Comparison of ENCODE assay signal across 11 cellular contexts in genomic region chr15:31335991-31336942, GRCh38. TPM values are rescaled to one million over a fixed set of nuclear protein-coding genes. Genes with fewer than 3 reads are reported as not detected.
A peak's percentile ranks its signal among the peaks of the same experiment; 100 is the strongest.
DNase-seq lines count a peak whose midpoint lies in the region; ATAC-seq and TF ChIP-seq lines count a peak whose summit lies in the region.
"Had no signal": no experiment of that assay in that cellular context is flagged by ENCODE, and none has a peak within 500 bp of the region (broad histone marks: within the 10 kb centered on the region; RNA-seq: fewer than 3 reads in every experiment).

No MANE protein-coding gene starts in this region.

- WGBS in right lobe of liver (ENCODE audit: insufficient coverage, low coverage, low lambda C conversion rate, missing lambda C conversion rate) = 41% methylated on average over 7 of the region's 13 CpGs
- WGBS in testis, 2 donors = 82% methylated on average over 9 to 13 of the region's 13 CpGs

- H3K4me1 ChIP-seq in right lobe of liver (peaks cover 0 to 86% (median 40%) of the 10 kb centered on the region in 4 donors), testis (peaks cover 89% of the 10 kb centered on the region)

- TF ChIP-seq POLR2A in right lobe of liver (IDR thresholded peaks at IDR 0.05) (no peak), testis (IDR thresholded peaks at IDR 0.05) (no peak)

- peak overlapping the region; percentile 80 for H3K27ac Mint-ChIP-seq in activated CD4-positive, alpha-beta T cell treated with anti-CD3 and anti-CD28 coated beads, Interleukin-2, amount 10 ng/mL, durations not matched to agents 7 days and 5 days
- peak overlapping the region; percentile 79 for H3K27ac Mint-ChIP-seq in activated naive CD8-positive, alpha-beta T cell treated with anti-CD3 and anti-CD28 coated beads for 36 hours
- H3K27ac Mint-ChIP-seq: WTC11 had no signal

- H3K27me3 ChIP-seq in right lobe of liver (no peaks in the 10 kb centered on the region), testis (no peaks in the 10 kb centered on the region)
- H3K27me3 ChIP-seq: tibial artery had no signal

- no peaks in the 10 kb centered on the region for H3K9me3 ChIP-seq in right lobe of liver
- no peaks in the 10 kb centered on the region for H3K9me3 ChIP-seq in testis
- H3K9me3 ChIP-seq: tibial artery had no signal

- peaks cover 51% of the 10 kb centered on the region for H3K36me3 Mint-ChIP-seq in activated CD4-positive, alpha-beta T cell treated with anti-CD3 and anti-CD28 coated beads, Interleukin-2, amount 10 ng/mL, durations not matched to agents 7 days and 5 days (ENCODE audit: low read depth)
- peaks cover 11% of the 10 kb centered on the region for H3K36me3 Mint-ChIP-seq in activated naive CD8-positive, alpha-beta T cell treated with anti-CD3 and anti-CD28 coated beads for 36 hours
- H3K36me3 Mint-ChIP-seq: WTC11 had no signal

- intact Hi-C loops in right lobe of liver (cut with DNase I) (no loop called here), testis (cut with DNase I; ENCODE audit: low total_unique reads) (no loop called here)

- peak; percentile 56 to 69 (median 68) for ATAC-seq in right lobe of liver
- ATAC-seq: WTC11 had no signal

- peaks cover 96% of the 10 kb centered on the region for H3K4me1 Mint-ChIP-seq in activated CD4-positive, alpha-beta T cell treated with anti-CD3 and anti-CD28 coated beads, Interleukin-2, amount 10 ng/mL, durations not matched to agents 7 days and 5 days
- peaks cover 95% of the 10 kb centered on the region for H3K4me1 Mint-ChIP-seq in activated naive CD8-positive, alpha-beta T cell treated with anti-CD3 and anti-CD28 coated beads for 36 hours

- DNase-seq in activated CD4-positive, alpha-beta T cell treated with anti-CD3 and anti-CD28 coated beads, Interleukin-2, amount 10 ng/mL, durations not matched to agents 7 days and 5 days = no peak
- no peak for DNase-seq in activated CD4-positive, alpha-beta T cell treated with anti-CD3 and anti-CD28 coated beads for 4 hours
- no peak for DNase-seq in activated naive CD8-positive, alpha-beta T cell treated with anti-CD3 and anti-CD28 coated beads for 36 hours
- DNase-seq in right lobe of liver (peak in 2 of 3 donors; percentile 89 to 94), testis (no peak), NCI-H526 (lab: John Stamatoyannopoulos, UW) (no peak), activated gamma-delta T cell treated with Interleukin-2 at 50 U/mL for 16 hours (no peak), GF-D8 (lab: John Stamatoyannopoulos, UW) (no peak)
- DNase-seq: KG1 had no signal

- peak overlapping the region in 2 of 3 donors; percentile 64 to 85 for H3K27ac ChIP-seq in right lobe of liver
- peak overlapping the region; percentile 41 to 70 for H3K27ac ChIP-seq in testis

- no peak overlapping the region for H3K4me3 Mint-ChIP-seq in activated CD4-positive, alpha-beta T cell treated with anti-CD3 and anti-CD28 coated beads, Interleukin-2, amount 10 ng/mL, durations not matched to agents 7 days and 5 days
- no peak overlapping the region for H3K4me3 Mint-ChIP-seq in activated naive CD8-positive, alpha-beta T cell treated with anti-CD3 and anti-CD28 coated beads for 36 hours
- H3K4me3 Mint-ChIP-seq: WTC11 had no signal

- H3K36me3 ChIP-seq in right lobe of liver (no peaks in the 10 kb centered on the region), testis (ENCODE audit: low read depth, missing control alignments) (no peaks in the 10 kb centered on the region)
- H3K36me3 ChIP-seq: tibial artery had no signal

- CTCF ChIA-PET in activated CD4-positive, alpha-beta T cell treated with anti-CD3 and anti-CD28 coated beads, Interleukin-2, amount 10 ng/mL, durations not matched to agents 7 days and 5 days (lab: Charles Lee) = interaction anchor here (0.8 to 1.0 kb wide), 2 partner anchors 10 to 13 kb away, joined by 3 read pairs; no protein-coding TSS in a partner anchor

- POLR2A ChIA-PET in activated CD4-positive, alpha-beta T cell treated with anti-CD3 and anti-CD28 coated beads, Interleukin-2, amount 10 ng/mL, durations not matched to agents 7 days and 5 days (lab: Charles Lee) = no interaction called here

- TF ChIP-seq CTCF in right lobe of liver (IDR thresholded peaks at IDR 0.05) (no peak), testis (IDR thresholded peaks at IDR 0.05) (no peak)

- H3K27me3 Mint-ChIP-seq in activated CD4-positive, alpha-beta T cell treated with anti-CD3 and anti-CD28 coated beads, Interleukin-2, amount 10 ng/mL, durations not matched to agents 7 days and 5 days = no peaks in the 10 kb centered on the region
- no peaks in the 10 kb centered on the region for H3K27me3 Mint-ChIP-seq in activated naive CD8-positive, alpha-beta T cell treated with anti-CD3 and anti-CD28 coated beads for 36 hours

- H3K4me3 ChIP-seq in right lobe of liver (no peak overlapping the region), testis (no peak overlapping the region)
- H3K4me3 ChIP-seq: tibial artery had no signal

- H3K9me3 Mint-ChIP-seq in activated CD4-positive, alpha-beta T cell treated with anti-CD3 and anti-CD28 coated beads, Interleukin-2, amount 10 ng/mL, durations not matched to agents 7 days and 5 days = no peaks in the 10 kb centered on the region
- H3K9me3 Mint-ChIP-seq in activated naive CD8-positive, alpha-beta T cell treated with anti-CD3 and anti-CD28 coated beads for 36 hours = no peaks in the 10 kb centered on the region
- H3K9me3 Mint-ChIP-seq: WTC11 had no signal

RNA-seq across cellular contexts. Expression of gene KLF13, which starts 9.6 kb away (rescaled TPM):
- 100 to 1,000 TPM; 235 to 264 TPM for total RNA-seq in activated CD4-positive, alpha-beta T cell treated with anti-CD3 and anti-CD28 coated beads, Interleukin-2, amount 10 ng/mL, durations not matched to agents 7 days and 5 days
- total RNA-seq in activated naive CD8-positive, alpha-beta T cell treated with anti-CD3 and anti-CD28 coated beads for 36 hours = 100 to 1,000 TPM; 110 to 111 TPM
- total RNA-seq in right lobe of liver = 10 to 100 TPM; 22.7 to 66.2 (median 28.5) TPM
- 10 to 100 TPM; 41.9 to 61.7 TPM for total RNA-seq in testis
- 45.7 TPM for polyA plus RNA-seq in testis (ENCODE audit: insufficient read depth, low read depth, low replicate concordance)

Comparison
In these comparisons a context has a peak if more than half of its experiments do, and no peak if none do; other contexts are left out.
1. DNase-seq: peak in right lobe of liver (2 of 3); none in activated CD4-positive, alpha-beta T cell treated with anti-CD3 and anti-CD28 coated beads, Interleukin-2, amount 10 ng/mL, durations not matched to agents 7 days and 5 days (single experiment), activated CD4-positive, alpha-beta T cell treated with anti-CD3 and anti-CD28 coated beads for 4 hours (0 of 2), activated naive CD8-positive, alpha-beta T cell treated with anti-CD3 and anti-CD28 coated beads for 36 hours (single experiment), testis (single experiment), NCI-H526 (0 of 2), activated gamma-delta T cell treated with Interleukin-2 at 50 U/mL for 16 hours (single experiment) and GF-D8 (single experiment).